Comparison of ENCODE assay signal across 10 cellular contexts in the genomic region with DNA sequence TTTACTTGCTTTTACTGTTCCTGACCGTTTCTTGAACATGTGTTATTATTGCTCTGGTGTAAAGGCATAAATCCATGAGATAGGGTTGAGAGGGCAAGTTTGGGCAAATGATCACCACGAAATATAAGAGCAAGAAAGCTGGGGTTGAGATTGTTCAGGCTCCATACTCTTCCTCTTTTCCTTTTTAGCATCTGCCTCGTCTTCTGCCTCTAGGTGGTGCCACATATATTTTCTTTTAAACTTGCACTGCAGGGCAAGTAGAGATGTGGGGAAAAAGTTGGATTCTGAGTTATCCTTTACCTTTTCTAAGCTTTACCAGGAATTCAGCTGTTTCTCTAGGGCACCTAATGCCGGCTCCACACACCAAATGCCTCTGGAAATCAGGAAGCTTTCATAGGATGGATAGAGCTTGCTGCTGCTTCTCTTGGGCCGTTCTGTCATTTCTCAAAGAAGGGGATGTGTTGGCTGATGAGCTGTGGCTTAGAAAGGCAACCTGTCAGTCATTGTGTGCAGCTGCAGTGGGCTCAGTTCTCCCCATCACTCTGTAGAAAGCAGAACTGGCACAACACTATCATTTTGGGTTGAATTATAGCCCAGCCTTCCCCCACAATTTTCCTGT.
DNase-seq lines count a peak whose midpoint lies in the region; ATAC-seq and TF ChIP-seq lines count a peak whose summit lies in the region.
"Had no signal": no experiment of that assay in that cellular context is flagged by ENCODE, and none has a peak within 500 bp of the region (broad histone marks: within the 10 kb centered on the region; RNA-seq: fewer than 3 reads in every experiment).

No MANE protein-coding gene starts in this region.

- peak; percentile 60 for ATAC-seq in sciatic nerve
- ATAC-seq in HG02870 (IDR thresholded peaks at IDR 0.05; ENCODE audit: unreplicated experiment) = no peak
- ATAC-seq in GM19467 (IDR thresholded peaks at IDR 0.05; ENCODE audit: unreplicated experiment) = no peak
- ATAC-seq in HG03159 (IDR thresholded peaks at IDR 0.05; ENCODE audit: unreplicated experiment) = no peak

- TF ChIP-seq CTCF in GM10266 (IDR thresholded peaks at IDR 0.05; ENCODE audit: control insufficient read depth, insufficient read depth, low read depth, missing control alignments) (peak; percentile 59), NB4 (IDR thresholded peaks at IDR 0.05; ENCODE audit: low read depth, low read length) (peak; percentile 34)

- DNase-seq in GM10266 (ENCODE audit: extremely low spot score) (no peak), NB4 (ENCODE audit: low read depth) (peak; percentile 33), dermis blood vessel endothelial cell (peak; percentile 47), sciatic nerve (ENCODE audit: low spot score) (no peak), NCI-H128 (lab: John Stamatoyannopoulos, UW; ENCODE audit: unreplicated experiment) (no peak)
- DNase-seq: activated naive CD4-positive, alpha-beta T cell treated with anti-CD3 and anti-CD28 coated beads, Interleukin-2, amount 10 ng/mL, durations not matched to agents 7 days and 5 days; NCI-H510A treated with DMSO at 0.1 percent for 48 hours had no signal

- intact Hi-C loops in sciatic nerve (cut with DNase I) = no loop called here

- H3K4me3 ChIP-seq in NB4 (ENCODE audit: low read depth, low read length) = no peak overlapping the region

- no peak for TF ChIP-seq POLR2A in NB4 (IDR thresholded peaks at IDR 0.05; ENCODE audit: extremely low read depth, insufficient read length)

Comparison
In these comparisons a context has a peak if more than half of its experiments do, and no peak if none do; other contexts are left out.
1. DNase-seq: peak in NB4 (single experiment) and dermis blood vessel endothelial cell (single experiment); none in GM10266 (single experiment), sciatic nerve (single experiment) and NCI-H128 (single experiment).